8 cellular contexts compared by ENCODE assay signal in genomic region chr5:96601811-96602244, GRCh38.
DNase-seq lines count a peak whose midpoint lies in the region; ATAC-seq and TF ChIP-seq lines count a peak whose summit lies in the region.

No MANE protein-coding gene starts in this region.

- ATAC-seq in GM19043 (IDR thresholded peaks at IDR 0.05; ENCODE audit: low read depth, unreplicated experiment) (peak; percentile 90), HG03378 (IDR thresholded peaks at IDR 0.05; ENCODE audit: unreplicated experiment) (peak; percentile 85)

- H3K36me3 ChIP-seq in CD4-positive, alpha-beta memory T cell (ENCODE audit: insufficient read depth, low read length), result no peaks in the 10 kb centered on the region
- no peaks in the 10 kb centered on the region for H3K36me3 ChIP-seq in transverse colon

- no peak for TF ChIP-seq POLR2A in transverse colon (IDR thresholded peaks at IDR 0.05)

- no peaks in the 10 kb centered on the region for H3K4me1 ChIP-seq in CD4-positive, alpha-beta memory T cell (ENCODE audit: insufficient read depth, low read length)
- no peaks in the 10 kb centered on the region for H3K4me1 ChIP-seq in transverse colon

- H3K27ac Mint-ChIP-seq in CD4-positive, alpha-beta memory T cell, result peak overlapping the region in 1 of 7 donors; percentile 53
- no peak overlapping the region for H3K27ac Mint-ChIP-seq in endothelial cell (ENCODE audit: unreplicated experiment)

- no peak overlapping the region for H3K27ac ChIP-seq in CD4-positive, alpha-beta memory T cell (ENCODE audit: low read depth, low read length)
- H3K27ac ChIP-seq in transverse colon, result no peak overlapping the region

- H3K27me3 ChIP-seq in CD4-positive, alpha-beta memory T cell (ENCODE audit: insufficient read depth, low read length), result no peaks in the 10 kb centered on the region
- H3K27me3 ChIP-seq in transverse colon, result no peaks in the 10 kb centered on the region

- peaks cover 0 to 4% (median 0%) of the 10 kb centered on the region in 4 donors for H3K4me1 Mint-ChIP-seq in CD4-positive, alpha-beta memory T cell
- no peaks in the 10 kb centered on the region for H3K4me1 Mint-ChIP-seq in endothelial cell (ENCODE audit: unreplicated experiment)

- H3K27me3 Mint-ChIP-seq in CD4-positive, alpha-beta memory T cell, result peaks cover 3 to 8% of the 10 kb centered on the region in 2 donors
- H3K27me3 Mint-ChIP-seq in endothelial cell (ENCODE audit: unreplicated experiment), result peaks cover 3% of the 10 kb centered on the region

- intact Hi-C loops in CD4-positive, alpha-beta memory T cell (cut with micrococcal nuclease), result loop anchor here (1.0 to 10.0 kb wide), 4 partner anchors 257 to 958 kb away; partner anchors contain the start of gene ELL2
- intact Hi-C loops in transverse colon (cut with DNase I; ENCODE audit: low total_unique reads), result loop anchor here (5.0 kb wide), 1 partner anchor 255 kb away; no protein-coding TSS in a partner anchor

- TF ChIP-seq CTCF in endothelial cell (IDR thresholded peaks at IDR 0.05; ENCODE audit: unreplicated experiment) (peak; percentile 82), transverse colon (IDR thresholded peaks at IDR 0.05) (peak; percentile 77 to 86 (median 83))

- CTCF ChIA-PET in CD4-positive, alpha-beta memory T cell (lab: Charles Lee; ENCODE audit: partially characterized antibody), result interaction anchor here (0.6 to 18.5 kb wide), 44 partner anchors 8 to 959 kb away, joined by 3 to 490 read pairs (median 4); no protein-coding TSS in a partner anchor

- DNase-seq in CD4-positive, alpha-beta memory T cell, result peak; percentile 62 to 72 (median 64)
- peak; percentile 30 for DNase-seq in NCI-H524 treated with DMSO at 0.1 percent for 48 hours (lab: John Stamatoyannopoulos, UW)
- peak; percentile 30 for DNase-seq in activated CD4-positive, alpha-beta T cell treated with anti-CD3 and anti-CD28 coated beads, Interleukin-2, amount 50 U/mL, for 1 hour
- DNase-seq in endothelial cell (ENCODE audit: low spot score), result peak; percentile 74
- DNase-seq in myocyte (ENCODE audit: low read depth), result peak; percentile 83
- DNase-seq in transverse colon, result peak; percentile 33

- WGBS in transverse colon (ENCODE audit: low coverage in 1 of 2), 2 donors, result 0 to 14% methylated on average over 2 to 4 of the region's 4 CpGs

- no peaks in the 10 kb centered on the region for H3K36me3 Mint-ChIP-seq in CD4-positive, alpha-beta memory T cell
- H3K36me3 Mint-ChIP-seq in endothelial cell (ENCODE audit: low read depth, unreplicated experiment), result peaks cover 6% of the 10 kb centered on the region

- no peak for TF ChIP-seq EP300 in transverse colon (IDR thresholded peaks at IDR 0.05; ENCODE audit: low read depth)

- no peaks in the 10 kb centered on the region for H3K9me3 Mint-ChIP-seq in CD4-positive, alpha-beta memory T cell
- H3K9me3 Mint-ChIP-seq in endothelial cell (ENCODE audit: unreplicated experiment), result no peaks in the 10 kb centered on the region

- in situ Hi-C loops in transverse colon (cut with MboI; ENCODE audit: low pct_ligation_motif_present in 1 of 4, low pct_unique_long_range_greater_than_20kb in 1 of 4, low sequenced_read_pairs in 3 of 4), result loop anchor here (5.0 to 25.0 kb wide), 4 partner anchors 560 to 747 kb away; no protein-coding TSS in a partner anchor

- no peak overlapping the region for H3K4me3 ChIP-seq in CD4-positive, alpha-beta memory T cell (ENCODE audit: low read length in 2 of 2)
- no peak overlapping the region for H3K4me3 ChIP-seq in transverse colon

- H3K4me3 Mint-ChIP-seq in CD4-positive, alpha-beta memory T cell, result no peak overlapping the region
- H3K4me3 Mint-ChIP-seq in endothelial cell (ENCODE audit: unreplicated experiment), result no peak overlapping the region

- H3K9me3 ChIP-seq in CD4-positive, alpha-beta memory T cell (ENCODE audit: control insufficient read depth in 1 of 2, low read length in 2 of 2), result no peaks in the 10 kb centered on the region
- no peaks in the 10 kb centered on the region for H3K9me3 ChIP-seq in transverse colon

- POLR2A ChIA-PET in CD4-positive, alpha-beta memory T cell (lab: Charles Lee; ENCODE audit: partially characterized antibody), result no interaction called here

Comparison
In these comparisons a context has a peak if more than half of its experiments do, and no peak if none do; other contexts are left out.
1. DNase-seq: peak in every context shown above with its lines; median percentile 83 in myocyte; 74 in endothelial cell; 64 in CD4-positive, alpha-beta memory T cell; 33 in transverse colon; 30 in NCI-H524 treated with DMSO at 0.1 percent for 48 hours; 30 in activated CD4-positive, alpha-beta T cell treated with anti-CD3 and anti-CD28 coated beads, Interleukin-2, amount 50 U/mL, for 1 hour.